22 cellular contexts compared by ENCODE assay signal in the genomic region with DNA sequence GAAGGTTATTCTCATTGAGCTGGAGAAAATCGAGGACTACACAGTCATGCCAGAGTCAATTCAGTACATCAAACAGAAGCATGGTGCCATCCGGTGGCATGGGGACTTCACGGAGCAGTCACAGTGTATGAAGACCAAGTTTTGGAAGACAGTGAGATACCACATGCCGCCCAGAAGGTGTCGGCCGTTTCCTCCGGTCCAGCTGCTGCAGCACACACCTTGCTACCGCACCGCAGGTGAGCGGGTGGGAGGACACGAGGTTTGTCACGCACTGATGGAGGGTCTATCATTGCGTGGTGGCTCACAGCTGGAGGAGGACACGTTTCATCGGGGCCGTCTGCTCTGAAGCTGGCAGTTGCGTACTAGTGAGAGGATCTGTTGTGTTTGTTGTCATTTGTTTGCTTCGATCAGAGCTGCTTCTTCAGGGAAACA. TPM values are rescaled to one million over a fixed set of nuclear protein-coding genes. Genes with fewer than 3 reads are reported as not detected.
DNase-seq lines count a peak whose midpoint lies in the region; ATAC-seq and TF ChIP-seq lines count a peak whose summit lies in the region.
"Had no signal": no experiment of that assay in that cellular context is flagged by ENCODE, and none has a peak within 500 bp of the region (broad histone marks: within the 10 kb centered on the region; RNA-seq: fewer than 3 reads in every experiment).

No MANE protein-coding gene starts in this region.

- H2BK5ac ChIP-seq in mesendoderm (ENCODE audit: low read length) = no peak overlapping the region

- H3K9me2 ChIP-seq in GM23338 (ENCODE audit: insufficient read depth) = peaks cover 3% of the 10 kb centered on the region

- DNase-seq in GM23338 (ENCODE audit: low spot score) (no peak), UCSD-AML1 (lab: John Stamatoyannopoulos, UW; ENCODE audit: unreplicated experiment) (peak; percentile 59), left colon (no peak), mesendoderm (no peak), mesenteric fat pad (ENCODE audit: low spot score) (no peak)
- no peak for DNase-seq in NK-92 treated with Interleukin-12 subunit alpha and Interleukin-12 subunit beta, amount 100 ng/mL, for 24 hours (lab: John Stamatoyannopoulos, UW)
- DNase-seq: activated B cell treated with CpG ODN at 0.5 μM for 24 hours; activated T-cell treated with anti-CD3 and anti-CD28 coated beads for 4 hours; amniotic stem cell; central memory CD4-positive, alpha-beta T cell; foreskin melanocyte; left ventricle myocardium superior; naive B cell; NCI-H1105; NCI-H774; transverse colon had no signal

- H3K4me1 ChIP-seq in ACC112 (ENCODE audit: control insufficient read depth, insufficient read depth, low read length, unreplicated experiment) (peaks cover 29% of the 10 kb centered on the region), GM23338 (ENCODE audit: insufficient read depth) (no peaks in the 10 kb centered on the region), mesendoderm (ENCODE audit: control insufficient read depth, low read depth, low read length) (no peaks in the 10 kb centered on the region)
- H3K4me1 ChIP-seq: transverse colon had no signal

- no peaks in the 10 kb centered on the region for H3K9me3 Mint-ChIP-seq in GM23338
- H3K9me3 Mint-ChIP-seq: activated B cell treated with CpG ODN at 0.5 μM for 24 hours; endodermal cell; naive B cell; stimulated activated memory B cell treated with anti-CD40 and anti-IgM and Interleukin-4, amounts not matched to agents 10 μg/mL and 1 μg/mL and 100 μg/mL, for 72 hours; T-cell had no signal

- no peak overlapping the region for H3K18ac ChIP-seq in mesendoderm (ENCODE audit: low read length)

- H3K27ac ChIP-seq in ACC112 (ENCODE audit: low read depth, low read length) (peak overlapping the region; percentile 99; the same call in 1 of the 2 replicates), GM23338 (ENCODE audit: low read depth) (no peak overlapping the region), mesendoderm (ENCODE audit: low read depth, low read length) (no peak overlapping the region)
- H3K27ac ChIP-seq: C4-2B, transverse colon had no signal

- no peak overlapping the region for H2AFZ ChIP-seq in ACC112 (ENCODE audit: low read length, unreplicated experiment)
- peak overlapping the region; percentile 10; the same call in 1 of the 2 replicates for H2AFZ ChIP-seq in GM23338

- H4K5ac ChIP-seq in mesendoderm (ENCODE audit: low read length) = no peak overlapping the region

- H3K27ac Mint-ChIP-seq in GM23338 = no peak overlapping the region
- H3K27ac Mint-ChIP-seq: activated B cell treated with CpG ODN at 0.5 μM for 24 hours; endodermal cell; stimulated activated memory B cell treated with anti-CD40 and anti-IgM and Interleukin-4, amounts not matched to agents 10 μg/mL and 1 μg/mL and 100 μg/mL, for 72 hours had no signal

- peaks cover 14% of the 10 kb centered on the region; the same call in 1 of the 2 replicates for H3K36me3 ChIP-seq in ACC112 (ENCODE audit: insufficient read depth, low read length)
- H3K36me3 ChIP-seq in GM23338 (ENCODE audit: insufficient read depth) = no peaks in the 10 kb centered on the region
- no peaks in the 10 kb centered on the region for H3K36me3 ChIP-seq in mesendoderm (ENCODE audit: control insufficient read depth, insufficient read depth, low read length)
- H3K36me3 ChIP-seq: transverse colon had no signal

- H4K20me1 ChIP-seq in GM23338 (replicated peaks; ENCODE audit: insufficient read depth) = no peaks in the 10 kb centered on the region

- H3K4me3 Mint-ChIP-seq in GM23338 = no peak overlapping the region
- H3K4me3 Mint-ChIP-seq: activated B cell treated with CpG ODN at 0.5 μM for 24 hours; endodermal cell; naive B cell; stimulated activated memory B cell treated with anti-CD40 and anti-IgM and Interleukin-4, amounts not matched to agents 10 μg/mL and 1 μg/mL and 100 μg/mL, for 72 hours; T-cell had no signal

- H3K27me3 Mint-ChIP-seq in GM23338 (ENCODE audit: insufficient read depth, low read depth, poor library complexity) = peaks cover 8% of the 10 kb centered on the region
- H3K27me3 Mint-ChIP-seq: T-cell had no signal

- ATAC-seq in GM23338 (no peak), left colon (peak; percentile 23)
- ATAC-seq: stimulated activated memory B cell treated with anti-CD40 and anti-IgM and Interleukin-4, amounts not matched to agents 10 μg/mL and 1 μg/mL and 100 μg/mL, for 72 hours; T-cell had no signal

- no peaks in the 10 kb centered on the region for H3K36me3 Mint-ChIP-seq in GM23338 (ENCODE audit: low read depth)
- H3K36me3 Mint-ChIP-seq: naive B cell; stimulated activated memory B cell treated with anti-CD40 and anti-IgM and Interleukin-4, amounts not matched to agents 10 μg/mL and 1 μg/mL and 100 μg/mL, for 72 hours; T-cell had no signal

- H2BK120ac ChIP-seq in mesendoderm (ENCODE audit: low read depth, low read length) = no peak overlapping the region

- H3K56ac ChIP-seq in mesendoderm (ENCODE audit: low read length) = no peak overlapping the region

- intact Hi-C loops in left colon (cut with DNase I, micrococcal nuclease) = no loop called here

- no peak; a peak in 1 of 4 replicates for TF ChIP-seq CTCF in GM23338 (conservative IDR thresholded peaks at IDR 0.05; ENCODE audit: low read depth in 2 of 2)

- no peak overlapping the region for H2BK15ac ChIP-seq in mesendoderm (replicated peaks; ENCODE audit: low read depth)

- no peak overlapping the region for H3K23ac ChIP-seq in mesendoderm (ENCODE audit: low read length)

- H3K79me2 ChIP-seq in ACC112 (ENCODE audit: control insufficient read depth, insufficient read depth, low read length, unreplicated experiment) = no peaks in the 10 kb centered on the region
- no peaks in the 10 kb centered on the region for H3K79me2 ChIP-seq in GM23338 (replicated peaks; ENCODE audit: insufficient read depth)
- H3K79me2 ChIP-seq in mesendoderm (ENCODE audit: control insufficient read depth, insufficient read depth, low read length) = no peaks in the 10 kb centered on the region

- no peaks in the 10 kb centered on the region for H3F3A ChIP-seq in GM23338 (replicated peaks; ENCODE audit: low read depth)

- H2AK5ac ChIP-seq in mesendoderm (ENCODE audit: low read length) = no peak overlapping the region

- H3K4ac ChIP-seq in mesendoderm (ENCODE audit: low read depth, low read length) = no peak overlapping the region

- H3K27me3 ChIP-seq in ACC112 (ENCODE audit: insufficient read depth, low read length) (no peaks in the 10 kb centered on the region), GM23338 (ENCODE audit: insufficient read depth) (no peaks in the 10 kb centered on the region), mesendoderm (ENCODE audit: insufficient read depth, low read length, poor library complexity) (no peaks in the 10 kb centered on the region)
- H3K27me3 ChIP-seq: transverse colon had no signal

- no peak overlapping the region for H3K9ac ChIP-seq in mesendoderm (ENCODE audit: low read length)

- no peaks in the 10 kb centered on the region for H3K79me1 ChIP-seq in mesendoderm (ENCODE audit: low read length)

- no CpG with 5 or more reads among the region's 18 CpGs for WGBS in mesendoderm (ENCODE audit: extremely low coverage, insufficient coverage, low lambda C conversion rate)

- no peaks in the 10 kb centered on the region; the same call in 2 of the 3 replicates for H3K4me1 Mint-ChIP-seq in GM23338

- H3K4me3 ChIP-seq in ACC112 (ENCODE audit: low read depth, low read length) = no peak overlapping the region
- no peak overlapping the region for H3K4me3 ChIP-seq in GM23338
- H3K4me3 ChIP-seq in mesendoderm (ENCODE audit: low read length) = no peak overlapping the region
- H3K4me3 ChIP-seq: smooth muscle cell, transverse colon had no signal

- no peak overlapping the region for H3K4me2 ChIP-seq in GM23338
- no peak overlapping the region for H3K4me2 ChIP-seq in mesendoderm (ENCODE audit: low read length)
- H3K4me2 ChIP-seq: smooth muscle cell had no signal

- no peak overlapping the region for H4K8ac ChIP-seq in mesendoderm (ENCODE audit: low read depth, low read length)

TF ChIP-seq in GM23338, 12 proteins besides CTCF, POLR2A, EP300 and RAD21 (continues in another document):
- TF ChIP-seq JUNB (IDR thresholded peaks at IDR 0.05; ENCODE audit: unreplicated experiment) (no peak), ZNF114 (CRISPR knock-in tag; IDR thresholded peaks at IDR 0.05) (no peak), STAT1 (IDR thresholded peaks at IDR 0.05; ENCODE audit: unreplicated experiment) (no peak)
- TF ChIP-seq, protein P1, sequence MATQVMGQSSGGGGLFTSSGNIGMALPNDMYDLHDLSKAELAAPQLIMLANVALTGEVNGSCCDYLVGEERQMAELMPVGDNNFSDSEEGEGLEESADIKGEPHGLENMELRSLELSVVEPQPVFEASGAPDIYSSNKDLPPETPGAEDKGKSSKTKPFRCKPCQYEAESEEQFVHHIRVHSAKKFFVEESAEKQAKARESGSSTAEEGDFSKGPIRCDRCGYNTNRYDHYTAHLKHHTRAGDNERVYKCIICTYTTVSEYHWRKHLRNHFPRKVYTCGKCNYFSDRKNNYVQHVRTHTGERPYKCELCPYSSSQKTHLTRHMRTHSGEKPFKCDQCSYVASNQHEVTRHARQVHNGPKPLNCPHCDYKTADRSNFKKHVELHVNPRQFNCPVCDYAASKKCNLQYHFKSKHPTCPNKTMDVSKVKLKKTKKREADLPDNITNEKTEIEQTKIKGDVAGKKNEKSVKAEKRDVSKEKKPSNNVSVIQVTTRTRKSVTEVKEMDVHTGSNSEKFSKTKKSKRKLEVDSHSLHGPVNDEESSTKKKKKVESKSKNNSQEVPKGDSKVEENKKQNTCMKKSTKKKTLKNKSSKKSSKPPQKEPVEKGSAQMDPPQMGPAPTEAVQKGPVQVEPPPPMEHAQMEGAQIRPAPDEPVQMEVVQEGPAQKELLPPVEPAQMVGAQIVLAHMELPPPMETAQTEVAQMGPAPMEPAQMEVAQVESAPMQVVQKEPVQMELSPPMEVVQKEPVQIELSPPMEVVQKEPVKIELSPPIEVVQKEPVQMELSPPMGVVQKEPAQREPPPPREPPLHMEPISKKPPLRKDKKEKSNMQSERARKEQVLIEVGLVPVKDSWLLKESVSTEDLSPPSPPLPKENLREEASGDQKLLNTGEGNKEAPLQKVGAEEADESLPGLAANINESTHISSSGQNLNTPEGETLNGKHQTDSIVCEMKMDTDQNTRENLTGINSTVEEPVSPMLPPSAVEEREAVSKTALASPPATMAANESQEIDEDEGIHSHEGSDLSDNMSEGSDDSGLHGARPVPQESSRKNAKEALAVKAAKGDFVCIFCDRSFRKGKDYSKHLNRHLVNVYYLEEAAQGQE (IDR thresholded peaks at IDR 0.05; ENCODE audit: unreplicated experiment) = no peak

RNA-seq across cellular contexts. Expression of a gene that starts 48.2 kb away (rescaled TPM):
- total RNA-seq in GM23338 (2014; rRNA removed; shearing (Covaris generic)) = not detected in 2 replicates
- not detected in 2 replicates for polyA plus RNA-seq in GM23338 (2016; fragmentation: Nextera tagmentation; extraction: Ambion mirVana)
- total RNA-seq in left colon (1 to 10 TPM; 1.1 to 1.2 TPM), mesenteric fat pad (0.93 TPM)
- not detected for polyA plus RNA-seq in mesendoderm (2013, experiment 1 of 2)
- not detected for polyA plus RNA-seq in mesendoderm (2013, experiment 2 of 2)
- total RNA-seq: activated B cell treated with CpG ODN at 0.5 μM for 24 hours, left ventricle myocardium superior, T-cell had no signal
